8 cellular contexts compared by ENCODE assay signal in the genomic region with DNA sequence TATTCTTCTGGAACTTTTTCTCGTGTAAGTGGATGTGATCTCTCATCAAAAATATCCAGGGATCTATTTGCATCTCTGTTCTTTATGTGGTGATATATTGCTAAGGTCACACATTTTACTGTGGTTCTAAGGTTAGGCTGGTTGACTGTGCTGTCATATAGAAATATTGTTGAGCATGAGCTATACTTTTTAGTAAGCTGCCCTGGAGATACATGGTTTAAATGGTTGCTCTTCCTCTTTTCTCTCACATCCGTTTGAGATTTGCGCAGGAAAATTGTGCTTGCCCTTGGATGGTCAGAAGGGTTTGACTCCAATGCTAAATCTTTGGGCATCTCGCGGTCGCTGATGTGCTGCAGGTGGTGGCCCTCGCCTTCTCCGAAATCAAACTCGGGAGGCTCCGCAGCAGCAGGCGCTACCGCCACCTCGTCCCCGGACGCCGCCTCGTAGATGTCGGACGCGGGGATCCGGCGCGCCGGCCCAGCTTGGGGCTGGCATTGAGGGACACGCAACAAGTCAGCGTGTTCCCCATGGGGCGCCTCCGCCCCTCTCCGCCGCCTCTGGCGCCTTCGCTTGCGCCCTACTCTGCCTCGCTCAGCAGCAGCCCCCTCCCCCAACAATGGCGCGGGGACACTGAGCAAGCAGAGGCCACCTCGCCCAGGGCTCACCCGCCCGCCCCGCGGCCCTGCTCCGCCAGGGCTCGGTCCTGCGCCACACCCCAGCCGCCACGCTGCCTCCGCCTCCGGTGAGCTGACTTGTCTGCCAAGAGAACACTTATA.
DNase-seq lines count a peak whose midpoint lies in the region; ATAC-seq lines count a peak whose summit lies in the region.

No MANE protein-coding gene starts in this region.

- no peaks in the 10 kb centered on the region for H3K9me3 Mint-ChIP-seq in activated T-cell treated with anti-CD3 and anti-CD28 coated beads, Interleukin-2, amount 50 U/mL, for 4 hours
- no peaks in the 10 kb centered on the region for H3K9me3 Mint-ChIP-seq in stimulated activated effector memory CD8-positive, alpha-beta T cell treated with anti-CD3 and anti-CD28 coated beads, Interleukin-12 subunit alpha, Interleukin-12 subunit beta, amount 100 ng/mL, for 72 hours

- WGBS in iPS DF 6.9 (ENCODE audit: insufficient coverage, insufficient read length) = no CpG with 5 or more reads among the region's 48 CpGs

- H3K9me3 ChIP-seq in iPS DF 6.9 (ENCODE audit: control insufficient read depth, insufficient read depth, low read length) = no peaks in the 10 kb centered on the region

- peaks cover 9% of the 10 kb centered on the region for H3K4me1 Mint-ChIP-seq in activated T-cell treated with anti-CD3 and anti-CD28 coated beads, Interleukin-2, amount 50 U/mL, for 4 hours (ENCODE audit: low read depth)
- no peaks in the 10 kb centered on the region for H3K4me1 Mint-ChIP-seq in stimulated activated effector memory CD8-positive, alpha-beta T cell treated with anti-CD3 and anti-CD28 coated beads, Interleukin-12 subunit alpha, Interleukin-12 subunit beta, amount 100 ng/mL, for 72 hours

- H3K27me3 ChIP-seq in iPS DF 6.9 (ENCODE audit: control insufficient read depth, insufficient read depth, low read length) = no peaks in the 10 kb centered on the region

- ATAC-seq in GM18519 (IDR thresholded peaks at IDR 0.05; ENCODE audit: low FRiP score, unreplicated experiment) = peak; percentile 69
- ATAC-seq in HG03565 (IDR thresholded peaks at IDR 0.05; ENCODE audit: unreplicated experiment) = peak; percentile 56
- peak; percentile 84 to 86 for ATAC-seq in activated T-cell treated with anti-CD3 and anti-CD28 coated beads, Interleukin-2, amount 50 U/mL, for 4 hours
- peak; percentile 85 for ATAC-seq in stimulated activated effector memory CD8-positive, alpha-beta T cell treated with anti-CD3 and anti-CD28 coated beads, Interleukin-12 subunit alpha, Interleukin-12 subunit beta, amount 100 ng/mL, for 72 hours
- no peak for ATAC-seq in GM19328 (IDR thresholded peaks at IDR 0.05; ENCODE audit: unreplicated experiment)

- no peak overlapping the region for H3K27ac Mint-ChIP-seq in stimulated activated effector memory CD8-positive, alpha-beta T cell treated with anti-CD3 and anti-CD28 coated beads, Interleukin-12 subunit alpha, Interleukin-12 subunit beta, amount 100 ng/mL, for 72 hours

- no peaks in the 10 kb centered on the region for H3K36me3 Mint-ChIP-seq in activated T-cell treated with anti-CD3 and anti-CD28 coated beads, Interleukin-2, amount 50 U/mL, for 4 hours (ENCODE audit: insufficient read depth)
- no peaks in the 10 kb centered on the region for H3K36me3 Mint-ChIP-seq in stimulated activated effector memory CD8-positive, alpha-beta T cell treated with anti-CD3 and anti-CD28 coated beads, Interleukin-12 subunit alpha, Interleukin-12 subunit beta, amount 100 ng/mL, for 72 hours

- peak overlapping the region; percentile 16; the same call in 1 of the 2 replicates for H3K4me3 ChIP-seq in iPS DF 6.9 (ENCODE audit: low read length)

- no peaks in the 10 kb centered on the region for H3K27me3 Mint-ChIP-seq in activated T-cell treated with anti-CD3 and anti-CD28 coated beads, Interleukin-2, amount 50 U/mL, for 4 hours (ENCODE audit: low read depth)

- no peaks in the 10 kb centered on the region for H3K36me3 ChIP-seq in iPS DF 6.9 (ENCODE audit: control insufficient read depth, insufficient read depth, low read length)

- no peak overlapping the region for H3K27ac ChIP-seq in iPS DF 6.9 (ENCODE audit: low read length)

- DNase-seq in activated T-cell treated with anti-CD3 and anti-CD28 coated beads, Interleukin-2, amount 50 U/mL, for 4 hours = peak; percentile 31
- DNase-seq in iPS DF 6.9 (ENCODE audit: low read depth, low spot score) = no peak
- peak; percentile 2 to 54 for DNase-seq in stimulated activated effector memory CD8-positive, alpha-beta T cell treated with anti-CD3 and anti-CD28 coated beads, Interleukin-12 subunit alpha, Interleukin-12 subunit beta, amount 100 ng/mL, for 72 hours (ENCODE audit: low spot score in 2 of 2)
- DNase-seq in occipital lobe (lab: John Stamatoyannopoulos, UW) = no peak
- DNase-seq in NCI-H748 treated with DMSO at 0.1 percent for 48 hours (lab: John Stamatoyannopoulos, UW) = no peak

- no peaks in the 10 kb centered on the region for H3K4me1 ChIP-seq in iPS DF 6.9 (ENCODE audit: control insufficient read depth, insufficient read depth, low read length)

- peak overlapping the region; percentile 74 for H3K4me3 Mint-ChIP-seq in activated T-cell treated with anti-CD3 and anti-CD28 coated beads, Interleukin-2, amount 50 U/mL, for 4 hours
- H3K4me3 Mint-ChIP-seq in stimulated activated effector memory CD8-positive, alpha-beta T cell treated with anti-CD3 and anti-CD28 coated beads, Interleukin-12 subunit alpha, Interleukin-12 subunit beta, amount 100 ng/mL, for 72 hours = peak overlapping the region; percentile 62

Comparison
In these comparisons a context has a peak if more than half of its experiments do, and no peak if none do; other contexts are left out.
1. DNase-seq: peak in activated T-cell treated with anti-CD3 and anti-CD28 coated beads, Interleukin-2, amount 50 U/mL, for 4 hours (single experiment) and stimulated activated effector memory CD8-positive, alpha-beta T cell treated with anti-CD3 and anti-CD28 coated beads, Interleukin-12 subunit alpha, Interleukin-12 subunit beta, amount 100 ng/mL, for 72 hours (2 of 2); none in iPS DF 6.9 (single experiment), occipital lobe (single experiment) and NCI-H748 treated with DMSO at 0.1 percent for 48 hours (single experiment).